In genomic region chr6:71258078-71258866, GRCh38 we compare ENCODE assay signal across 19 cellular contexts. TPM values are rescaled to one million over a fixed set of nuclear protein-coding genes. Genes with fewer than 3 reads are reported as not detected.
DNase-seq lines count a peak whose midpoint lies in the region; ATAC-seq and TF ChIP-seq lines count a peak whose summit lies in the region.
"Had no signal": no experiment of that assay in that cellular context is flagged by ENCODE, and none has a peak within 500 bp of the region (broad histone marks: within the 10 kb centered on the region; RNA-seq: fewer than 3 reads in every experiment).

No MANE protein-coding gene starts in this region.

- H3K9me3 ChIP-seq in suprapubic skin: no peaks in the 10 kb centered on the region
- H3K9me3 ChIP-seq: ascending aorta, BLaER1, heart left ventricle had no signal

- intact Hi-C loops in Right ventricle myocardium superior (cut with DNase I) (no loop called here), cardiac septum (cut with DNase I) (no loop called here)

- H3K27ac ChIP-seq in suprapubic skin (peak overlapping the region; percentile 8), foreskin keratinocyte (no peak overlapping the region)
- H3K27ac ChIP-seq: ascending aorta, BLaER1 had no signal

- TF ChIP-seq CTCF in suprapubic skin (IDR thresholded peaks at IDR 0.05) (no peak), foreskin keratinocyte (conservative IDR thresholded peaks at IDR 0.05) (no peak)

- no peaks in the 10 kb centered on the region for H3K27me3 ChIP-seq in suprapubic skin
- peaks cover 4% of the 10 kb centered on the region for H3K27me3 ChIP-seq in foreskin keratinocyte
- H3K27me3 ChIP-seq: ascending aorta, BLaER1, heart left ventricle had no signal

- no peak overlapping the region for H3K4me3 ChIP-seq in suprapubic skin
- H3K4me3 ChIP-seq: ascending aorta, BLaER1, heart left ventricle had no signal

- 66% methylated on average over 7 of the region's 7 CpGs for WGBS in suprapubic skin

- no peaks in the 10 kb centered on the region for H3K36me3 ChIP-seq in suprapubic skin
- H3K36me3 ChIP-seq: ascending aorta, BLaER1, heart left ventricle had no signal

- ATAC-seq in Right ventricle myocardium superior (ENCODE audit: poor library complexity): peak; percentile 51
- no peak for ATAC-seq in foreskin keratinocyte
- ATAC-seq: esophagus mucosa, heart left ventricle, T-cell had no signal

- TF ChIP-seq EP300 in suprapubic skin (IDR thresholded peaks at IDR 0.05): no peak

- no peaks in the 10 kb centered on the region for H3K4me1 ChIP-seq in suprapubic skin
- H3K4me1 ChIP-seq in foreskin keratinocyte: no peaks in the 10 kb centered on the region
- H3K4me1 ChIP-seq: ascending aorta, BLaER1 had no signal

- no peak for DNase-seq in Right ventricle myocardium superior
- no peak for DNase-seq in cardiac septum (ENCODE audit: low spot score)
- peak; percentile 66 for DNase-seq in RPMI7951 (ENCODE audit: low read depth)
- peak; percentile 37 for DNase-seq in medulla oblongata (ENCODE audit: extremely low spot score)
- DNase-seq in suprapubic skin (ENCODE audit: low spot score in 2 of 2): no peak
- DNase-seq in OCI-M1 (lab: John Stamatoyannopoulos, UW): no peak
- DNase-seq in LoVo (ENCODE audit: low spot score): no peak
- DNase-seq in foreskin keratinocyte: no peak
- DNase-seq: activated CD4-positive, alpha-beta T cell treated with anti-CD3 and anti-CD28 coated beads for 48 hours; effector CD8-positive, alpha-beta T cell; heart left ventricle; Karpas-422; NCI-H524; SIG-M5; stimulated activated CD8-positive, alpha-beta memory T cell treated with anti-CD3 and anti-CD28 coated beads, Interleukin-4, amount 100 ng/mL, for 48 hours; T-cell had no signal

- no peak for TF ChIP-seq POLR2A in suprapubic skin (IDR thresholded peaks at IDR 0.05)

RNA-seq across cellular contexts. Expression of gene OGFRL1, which starts 30.3 kb away (rescaled TPM):
- total RNA-seq in Right ventricle myocardium superior (7.7 TPM), cardiac septum (7.7 TPM), suprapubic skin (10 to 100 TPM; 35.5 to 73.3 (median 65.7) TPM), foreskin keratinocyte (13.6 and 15.5 TPM in 2 replicates)
- 8.4 and 9.5 TPM in 2 replicates for total RNA-seq in RPMI7951 (2014; rRNA removed; shearing (Covaris generic))
- 3.6 and 4.7 TPM in 2 replicates for polyA plus RNA-seq in foreskin keratinocyte

Comparison
In these comparisons a context has a peak if more than half of its experiments do, and no peak if none do; other contexts are left out.
1. DNase-seq: peak in RPMI7951 (single experiment) and medulla oblongata (single experiment); none in Right ventricle myocardium superior (single experiment), cardiac septum (single experiment), suprapubic skin (0 of 2), OCI-M1 (single experiment), LoVo (single experiment) and foreskin keratinocyte (0 of 2).